In genomic region chr5:116410345-116410890, GRCh38 we compare ENCODE assay signal across 27 cellular contexts.
DNase-seq lines count a peak whose midpoint lies in the region; ATAC-seq and TF ChIP-seq lines count a peak whose summit lies in the region.
"Had no signal": no experiment of that assay in that cellular context is flagged by ENCODE, and none has a peak within 500 bp of the region (broad histone marks: within the 10 kb centered on the region; RNA-seq: fewer than 3 reads in every experiment).

No MANE protein-coding gene starts in this region.

- no peaks in the 10 kb centered on the region for H3K36me3 ChIP-seq in gastrocnemius medialis
- H3K36me3 ChIP-seq in ascending aorta = no peaks in the 10 kb centered on the region
- H3K36me3 ChIP-seq: BE2C, HAP-1, Peyer's patch had no signal

- H3K4me1 Mint-ChIP-seq in brain = peaks cover 22% of the 10 kb centered on the region
- H3K4me1 Mint-ChIP-seq: CD14-positive monocyte; CD8-positive, alpha-beta memory T cell had no signal

- H3K36me3 Mint-ChIP-seq in brain = no peaks in the 10 kb centered on the region

- in situ Hi-C loops in gastrocnemius medialis (cut with MboI; ENCODE audit: low sequenced_read_pairs in 4 of 4) = no loop called here

- DNase-seq in NCI-H1105 (lab: John Stamatoyannopoulos, UW) = peak; percentile 67
- DNase-seq in NCI-H1105 treated with DMSO at 0.1 percent for 48 hours (lab: John Stamatoyannopoulos, UW) = no peak
- peak; percentile 21 for DNase-seq in fibroblast of the aortic adventitia (ENCODE audit: low read depth)
- no peak for DNase-seq in gastrocnemius medialis
- no peak for DNase-seq in ascending aorta (ENCODE audit: low spot score in 2 of 2)
- DNase-seq: 8988T; ACHN; BE2C; Calu3; CD8-positive, alpha-beta memory T cell; GOT3; HFFc6; KG1; NCI-H1048; NCI-H1436 treated with DMSO at 0.1 percent for 48 hours; NCI-H187 treated with DMSO at 0.1 percent for 48 hours; NCI-H2107; NCI-H526; OCI-M1; Peyer's patch; SK-N-SH; SW 1271 had no signal

- no peak overlapping the region for H3K4me3 Mint-ChIP-seq in brain
- H3K4me3 Mint-ChIP-seq: CD14-positive monocyte; CD8-positive, alpha-beta memory T cell; HFFc6 had no signal

- ATAC-seq in gastrocnemius medialis = no peak
- no peak for ATAC-seq in HG02571 (IDR thresholded peaks at IDR 0.05; ENCODE audit: unreplicated experiment)
- ATAC-seq in GM19467 (IDR thresholded peaks at IDR 0.05; ENCODE audit: unreplicated experiment) = no peak

- intact Hi-C loops in gastrocnemius medialis (cut with DNase I; ENCODE audit: low total_unique reads) = no loop called here
- intact Hi-C loops in ascending aorta (cut with DNase I) = no loop called here

- H3K27ac ChIP-seq in gastrocnemius medialis (peak overlapping the region in 3 of 4 donors; percentile 18 to 55 (median 40)), ascending aorta (no peak overlapping the region)
- H3K27ac ChIP-seq: Peyer's patch had no signal

- no peaks in the 10 kb centered on the region for H3K27me3 Mint-ChIP-seq in brain
- H3K27me3 Mint-ChIP-seq: CD8-positive, alpha-beta memory T cell had no signal

- peak overlapping the region in 3 of 5 experiments; percentile 17 to 73 (median 17) for H3K27ac Mint-ChIP-seq in brain
- H3K27ac Mint-ChIP-seq: CD14-positive monocyte; CD8-positive, alpha-beta memory T cell; HFFc6 had no signal

- H3K4me1 ChIP-seq in gastrocnemius medialis (peaks cover 23 to 26% of the 10 kb centered on the region in 2 donors), ascending aorta (no peaks in the 10 kb centered on the region)
- H3K4me1 ChIP-seq: HAP-1, Peyer's patch had no signal

- H3K9me3 ChIP-seq in gastrocnemius medialis (no peaks in the 10 kb centered on the region), ascending aorta (no peaks in the 10 kb centered on the region)
- H3K9me3 ChIP-seq: BE2C, HAP-1, Peyer's patch, SK-N-SH had no signal

- TF ChIP-seq CTCF in brain (conservative IDR thresholded peaks at IDR 0.05) = no peak
- TF ChIP-seq CTCF in fibroblast of the aortic adventitia (IDR thresholded peaks at IDR 0.05; ENCODE audit: insufficient read depth, low read length) = no peak
- TF ChIP-seq CTCF in gastrocnemius medialis (IDR thresholded peaks at IDR 0.05 in 4 of 5, conservative IDR thresholded peaks at IDR 0.05 in 1 of 5) = no peak
- no peak for TF ChIP-seq CTCF in ascending aorta (IDR thresholded peaks at IDR 0.05)

- H3K4me3 ChIP-seq in fibroblast of the aortic adventitia (ENCODE audit: low read depth, low read length) (no peak overlapping the region), gastrocnemius medialis (no peak overlapping the region), ascending aorta (no peak overlapping the region)
- H3K4me3 ChIP-seq: HAP-1, Peyer's patch had no signal

- H3K27me3 ChIP-seq in gastrocnemius medialis (no peaks in the 10 kb centered on the region), ascending aorta (no peaks in the 10 kb centered on the region)
- H3K27me3 ChIP-seq: BE2C, Peyer's patch had no signal

- H3K9me3 Mint-ChIP-seq in brain = no peaks in the 10 kb centered on the region
- H3K9me3 Mint-ChIP-seq: CD8-positive, alpha-beta memory T cell; HFFc6 had no signal

- no peak for TF ChIP-seq POLR2A in gastrocnemius medialis (IDR thresholded peaks at IDR 0.05)

Comparison
In these comparisons a context has a peak if more than half of its experiments do, and no peak if none do; other contexts are left out.
1. DNase-seq: peak in NCI-H1105 (single experiment) and fibroblast of the aortic adventitia (single experiment); none in NCI-H1105 treated with DMSO at 0.1 percent for 48 hours (single experiment), gastrocnemius medialis (0 of 2) and ascending aorta (0 of 2).
2. H3K27ac ChIP-seq: peak in gastrocnemius medialis (3 of 4); none in ascending aorta (0 of 2).